In the genomic region with DNA sequence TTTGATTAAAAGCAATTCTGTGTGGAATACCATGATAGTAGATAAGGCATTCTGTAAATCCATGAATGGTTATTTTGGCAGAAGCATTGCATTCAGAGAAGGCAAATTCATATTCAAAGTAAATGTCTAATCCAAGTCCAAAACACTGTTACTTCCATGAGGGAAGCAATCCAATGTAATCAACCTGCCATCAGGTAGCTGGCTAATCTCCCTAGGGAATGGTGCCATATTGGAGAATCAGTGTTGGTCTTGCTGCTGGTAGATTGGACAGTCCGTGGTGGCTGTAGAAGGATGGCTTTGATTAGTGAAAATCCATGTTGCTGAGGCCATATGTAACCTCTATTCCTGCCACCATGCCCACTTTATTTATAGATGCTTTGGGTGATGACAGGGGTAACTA, we compare ENCODE assay signal across 10 cellular contexts.
"Had no signal": no experiment of that assay in that cellular context is flagged by ENCODE, and none has a peak within 500 bp of the region (broad histone marks: within the 10 kb centered on the region; RNA-seq: fewer than 3 reads in every experiment).

No MANE protein-coding gene starts in this region.

- FAIRE-seq: H1, H54 had no signal

- H3K4me3 Mint-ChIP-seq: GM23338, H9, HFFc6 had no signal

- H3K27ac ChIP-seq: GM23248 had no signal

- H2AFZ ChIP-seq: GM23248 had no signal

- H3K4me1 ChIP-seq: HAP-1 had no signal

- H3K27ac Mint-ChIP-seq: GM23338, H9, HFFc6 had no signal

- H3K4me3 ChIP-seq: GM23248, GM23338, HAP-1 had no signal

- H3K9ac ChIP-seq: GM23248 had no signal

- H3K9me3 Mint-ChIP-seq: HFFc6 had no signal

- ATAC-seq: GM23338, HCT116 had no signal

- H3K4me2 ChIP-seq: GM23338 had no signal

- DNase-seq: GM23248, GOT3, H7, H9, HFFc6 had no signal

- H3K36me3 ChIP-seq: HAP-1 had no signal

- H3K9me3 ChIP-seq: HAP-1 had no signal
